In genomic region chr20:32111287-32111686, GRCh38 we compare ENCODE assay signal across 1 cellular context.
TF ChIP-seq lines count a peak whose summit lies in the region.

No MANE protein-coding gene starts in this region.

TF ChIP-seq in GM12878, 131 proteins besides CTCF, POLR2A, EP300 and RAD21:
- no peak for TF ChIP-seq HCFC1 (IDR thresholded peaks at IDR 0.05; ENCODE audit: low read length)
